In genomic region chr1:31764307-31765040, GRCh38 we compare ENCODE assay signal across 1 cellular context.
A peak's percentile ranks its signal among the peaks of the same experiment; 100 is the strongest.
TF ChIP-seq lines count a peak whose summit lies in the region.

ADGRB2 (minus strand) TSS chr1:31764340; CDS start chr1:31757221, 7,119 bp downstream.

TF ChIP-seq in HEK293, 187 proteins besides CTCF, POLR2A, EP300 and RAD21 (continued from another document):
- peak; percentile 35 for TF ChIP-seq ZBTB26 (tag by site-specific recombination; optimal IDR thresholded peaks at IDR 0.05)
- TF ChIP-seq ZNF214 (tag by site-specific recombination; IDR thresholded peaks at IDR 0.05; ENCODE audit: borderline replicate concordance) = no peak
- TF ChIP-seq, protein P1, sequence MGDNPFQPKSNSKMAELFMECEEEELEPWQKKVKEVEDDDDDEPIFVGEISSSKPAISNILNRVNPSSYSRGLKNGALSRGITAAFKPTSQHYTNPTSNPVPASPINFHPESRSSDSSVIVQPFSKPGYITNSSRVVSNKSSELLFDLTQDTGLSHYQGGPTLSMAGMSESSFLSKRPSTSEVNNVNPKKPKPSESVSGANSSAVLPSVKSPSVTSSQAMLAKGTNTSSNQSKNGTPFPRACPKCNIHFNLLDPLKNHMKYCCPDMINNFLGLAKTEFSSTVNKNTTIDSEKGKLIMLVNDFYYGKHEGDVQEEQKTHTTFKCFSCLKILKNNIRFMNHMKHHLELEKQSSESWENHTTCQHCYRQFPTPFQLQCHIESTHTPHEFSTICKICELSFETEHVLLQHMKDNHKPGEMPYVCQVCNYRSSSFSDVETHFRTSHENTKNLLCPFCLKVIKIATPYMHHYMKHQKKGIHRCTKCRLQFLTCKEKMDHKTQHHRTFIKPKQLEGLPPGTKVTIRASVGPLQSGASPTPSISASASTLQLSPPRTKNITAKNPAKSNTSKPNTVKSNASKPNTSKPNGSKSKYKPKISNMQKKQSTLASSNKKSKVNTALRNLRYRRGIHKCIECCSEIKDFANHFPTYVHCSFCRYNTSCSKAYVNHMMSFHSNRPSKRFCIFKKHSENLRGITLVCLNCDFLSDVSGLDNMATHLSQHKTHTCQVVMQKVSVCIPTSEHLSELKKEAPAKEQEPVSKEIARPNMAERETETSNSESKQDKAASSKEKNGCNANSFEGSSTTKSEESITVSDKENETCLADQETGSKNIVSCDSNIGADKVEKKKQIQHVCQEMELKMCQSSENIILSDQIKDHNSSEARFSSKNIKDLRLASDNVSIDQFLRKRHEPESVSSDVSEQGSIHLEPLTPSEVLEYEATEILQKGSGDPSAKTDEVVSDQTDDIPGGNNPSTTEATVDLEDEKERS (tag by site-specific recombination; IDR thresholded peaks at IDR 0.05) = no peak
- no peak; the same call in 1 of the 2 replicates for TF ChIP-seq ZFHX2 (tag by site-specific recombination; conservative IDR thresholded peaks at IDR 0.05)
- TF ChIP-seq SCRT2 (tag by site-specific recombination; IDR thresholded peaks at IDR 0.05) = peak; percentile 95
- no peak for TF ChIP-seq ZNF513 (tag by site-specific recombination; IDR thresholded peaks at IDR 0.05)
- TF ChIP-seq ZNF785 (tag by site-specific recombination; IDR thresholded peaks at IDR 0.05) = no peak
